In genomic region chr22:44199866-44200265, GRCh38 we compare ENCODE assay signal across 24 cellular contexts. TPM values are rescaled to one million over a fixed set of nuclear protein-coding genes. Genes with fewer than 3 reads are reported as not detected.
"Had no signal": no experiment of that assay in that cellular context is flagged by ENCODE, and none has a peak within 500 bp of the region (broad histone marks: within the 10 kb centered on the region; RNA-seq: fewer than 3 reads in every experiment).

No MANE protein-coding gene starts in this region.

- ATAC-seq: left colon, lower lobe of right lung, psoas muscle had no signal

- H3K9me3 ChIP-seq: heart right ventricle, lower lobe of right lung, neutrophil, ovary, psoas muscle, right atrium auricular region, stomach, suprapubic skin, tibial nerve had no signal

- H3K4me3 Mint-ChIP-seq: activated B cell treated with CpG ODN at 0.5 μM for 24 hours; activated CD4-positive, alpha-beta memory T cell treated with anti-CD3 and anti-CD28 coated beads, Interleukin-2, amount 10 ng/mL, durations not matched to agents 7 days and 5 days; activated naive CD8-positive, alpha-beta T cell treated with anti-CD3 and anti-CD28 coated beads for 36 hours; natural killer cell treated with Interleukin-12 subunit alpha and Interleukin-12 subunit beta and Interleukin-15 and Interleukin-18, amount 100 ng/mL, for 72 hours; T-helper 1 cell treated with Interleukin-12 subunit alpha and Interleukin-12 subunit beta and Interleukin-4 antibody, amounts not matched to agents 30 μg/mL and 1 μg/mL, for 36 hours had no signal

- H3K27ac Mint-ChIP-seq: activated B cell treated with CpG ODN at 0.5 μM for 24 hours; activated CD4-positive, alpha-beta memory T cell treated with anti-CD3 and anti-CD28 coated beads, Interleukin-2, amount 10 ng/mL, durations not matched to agents 7 days and 5 days; activated naive CD8-positive, alpha-beta T cell treated with anti-CD3 and anti-CD28 coated beads for 36 hours; natural killer cell treated with Interleukin-12 subunit alpha and Interleukin-12 subunit beta and Interleukin-15 and Interleukin-18, amount 100 ng/mL, for 72 hours had no signal

- H3K27me3 ChIP-seq: neutrophil, ovary, right atrium auricular region had no signal

- DNase-seq: activated B cell treated with CpG ODN at 0.5 μM for 24 hours; activated CD4-positive, alpha-beta memory T cell treated with anti-CD3 and anti-CD28 coated beads, Interleukin-2, amount 10 ng/mL, durations not matched to agents 7 days and 5 days; activated CD4-positive, alpha-beta T cell treated with anti-CD3 and anti-CD28 coated beads for 48 hours; activated naive CD4-positive, alpha-beta T cell treated with Interleukin-2 at 50 U/mL for 16 hours; activated naive CD8-positive, alpha-beta T cell treated with anti-CD3 and anti-CD28 coated beads for 36 hours; amygdala; erythroblast; foreskin fibroblast; heart right ventricle; islet precursor cell; left colon; lower lobe of right lung; mesendoderm; psoas muscle; stimulated activated CD4-positive, alpha-beta T cell treated with anti-CD3 and anti-CD28 coated beads, Interleukin-12 subunit alpha, Interleukin-12 subunit beta, amount 100 ng/mL, for 4 hours; stomach had no signal

- H3K9me3 Mint-ChIP-seq: activated B cell treated with CpG ODN at 0.5 μM for 24 hours; activated CD4-positive, alpha-beta memory T cell treated with anti-CD3 and anti-CD28 coated beads, Interleukin-2, amount 10 ng/mL, durations not matched to agents 7 days and 5 days; activated naive CD8-positive, alpha-beta T cell treated with anti-CD3 and anti-CD28 coated beads for 36 hours; natural killer cell treated with Interleukin-12 subunit alpha and Interleukin-12 subunit beta and Interleukin-15 and Interleukin-18, amount 100 ng/mL, for 72 hours; T-helper 1 cell treated with Interleukin-12 subunit alpha and Interleukin-12 subunit beta and Interleukin-4 antibody, amounts not matched to agents 30 μg/mL and 1 μg/mL, for 36 hours had no signal

- H3K4me1 ChIP-seq: lower lobe of right lung, psoas muscle, right atrium auricular region, stomach, suprapubic skin had no signal

- H3K27me3 Mint-ChIP-seq: activated B cell treated with CpG ODN at 0.5 μM for 24 hours; activated CD4-positive, alpha-beta memory T cell treated with anti-CD3 and anti-CD28 coated beads, Interleukin-2, amount 10 ng/mL, durations not matched to agents 7 days and 5 days; activated naive CD8-positive, alpha-beta T cell treated with anti-CD3 and anti-CD28 coated beads for 36 hours; natural killer cell treated with Interleukin-12 subunit alpha and Interleukin-12 subunit beta and Interleukin-15 and Interleukin-18, amount 100 ng/mL, for 72 hours had no signal

- H3K36me3 ChIP-seq: ovary, right atrium auricular region, suprapubic skin, tibial nerve had no signal

- H3K4me3 ChIP-seq: heart right ventricle, lower lobe of right lung, ovary, psoas muscle, right atrium auricular region, stomach, suprapubic skin, tibial nerve had no signal

RNA-seq across cellular contexts. Expression of gene PARVG, which starts 19.1 kb away (rescaled TPM):
- total RNA-seq: fibroblast of lung had no signal
